In genomic region chr4:139769355-139769754, GRCh38 we compare ENCODE assay signal across 29 cellular contexts.
"Had no signal": no experiment of that assay in that cellular context is flagged by ENCODE, and none has a peak within 500 bp of the region (broad histone marks: within the 10 kb centered on the region; RNA-seq: fewer than 3 reads in every experiment).

No MANE protein-coding gene starts in this region.

- DNase-seq: activated CD4-positive, alpha-beta memory T cell treated with anti-CD3 and anti-CD28 coated beads for 36 hours; activated CD4-positive, alpha-beta T cell treated with anti-CD3 and anti-CD28 coated beads for 36 hours; activated CD4-positive, CD25-positive, alpha-beta regulatory T cell; activated CD4-positive, CD25-positive, alpha-beta regulatory T cell treated with anti-CD3 and anti-CD28 coated beads, Interleukin-2, amount 50 U/mL, for 72 hours; activated CD8-positive, alpha-beta memory T cell treated with anti-CD3 and anti-CD28 coated beads, Interleukin-2, amount 10 ng/mL, durations not matched to agents 7 days and 5 days; activated CD8-positive, alpha-beta memory T cell treated with anti-CD3 and anti-CD28 coated beads, Interleukin-2, amount 50 U/mL, for 4 hours; activated CD8-positive, alpha-beta T cell treated with anti-CD3 and anti-CD28 coated beads, Interleukin-2, amount 10 ng/mL, durations not matched to agents 7 days and 5 days; activated effector memory CD4-positive, alpha-beta T cell treated with anti-CD3 and anti-CD28 coated beads, Interleukin-2, amount 50 U/mL, for 16 hours; activated naive CD4-positive, alpha-beta T cell treated with anti-CD3 and anti-CD28 coated beads for 36 hours; activated naive CD8-positive, alpha-beta T cell treated with anti-CD3 and anti-CD28 coated beads for 36 hours; activated naive CD8-positive, alpha-beta T cell treated with anti-CD3 and anti-CD28 coated beads, Interleukin-2, amount 50 U/mL, for 24 hours; activated T-cell treated with anti-CD3 and anti-CD28 coated beads, Interleukin-2, amount 50 U/mL, for 1 hour; activated T-cell treated with anti-CD3 and anti-CD28 coated beads, Interleukin-2, amount 50 U/mL, for 48 hours; amygdala; aorta; body of pancreas; caudate nucleus; cortex of kidney; dermis blood vessel endothelial cell; effector CD4-positive, alpha-beta T cell; effector memory CD8-positive, alpha-beta T cell; foreskin melanocyte had no signal

- H3K27ac Mint-ChIP-seq: activated CD4-positive, alpha-beta memory T cell treated with anti-CD3 and anti-CD28 coated beads for 36 hours; activated CD4-positive, alpha-beta T cell treated with anti-CD3 and anti-CD28 coated beads for 36 hours; activated CD4-positive, alpha-beta T cell treated with anti-CD3 and anti-CD28 coated beads, Interleukin-2, amount 10 ng/mL, durations not matched to agents 24 days and 14 days; activated CD8-positive, alpha-beta memory T cell treated with anti-CD3 and anti-CD28 coated beads, Interleukin-2, amount 10 ng/mL, durations not matched to agents 7 days and 5 days; activated CD8-positive, alpha-beta T cell treated with anti-CD3 and anti-CD28 coated beads, Interleukin-2, amount 10 ng/mL, durations not matched to agents 7 days and 5 days; activated naive CD4-positive, alpha-beta T cell treated with anti-CD3 and anti-CD28 coated beads for 36 hours; activated naive CD4-positive, alpha-beta T cell treated with anti-CD3 and anti-CD28 coated beads, Interleukin-2, amount 50 U/mL, for 24 hours; activated naive CD8-positive, alpha-beta T cell treated with anti-CD3 and anti-CD28 coated beads for 36 hours; activated naive CD8-positive, alpha-beta T cell treated with anti-CD3 and anti-CD28 coated beads, Interleukin-2, amount 50 U/mL, for 24 hours; activated T-helper 1 cell treated with anti-CD3 and anti-CD28 coated beads, Interleukin-12 subunit alpha, Interleukin-12 subunit beta, Interleukin-2, Interleukin-4 antibody, amounts not matched to agents 30 ng/mL and 10 ng/mL and 1 ng/mL, durations not matched to agents 14 hours and 24 hours and 36 hours; activated T-helper 2 cell treated with anti-CD3 and anti-CD28 coated beads, Interferon-gamma antibody, Interleukin-2, Interleukin-4, amounts not matched to agents 10 μg/mL and 5 μg/mL and 100 μg/mL, durations not matched to agents 14 hours and 24 hours and 36 hours; effector memory CD8-positive, alpha-beta T cell had no signal

- H3K36me3 ChIP-seq: adrenal gland, esophagus muscularis mucosa had no signal

- H3K4me3 ChIP-seq: adrenal gland, body of pancreas, esophagus muscularis mucosa had no signal

- H3K4me3 Mint-ChIP-seq: activated CD4-positive, alpha-beta memory T cell treated with anti-CD3 and anti-CD28 coated beads for 36 hours; activated CD4-positive, alpha-beta T cell treated with anti-CD3 and anti-CD28 coated beads for 36 hours; activated CD4-positive, alpha-beta T cell treated with anti-CD3 and anti-CD28 coated beads, Interleukin-2, amount 10 ng/mL, durations not matched to agents 24 days and 14 days; activated CD8-positive, alpha-beta memory T cell treated with anti-CD3 and anti-CD28 coated beads, Interleukin-2, amount 10 ng/mL, durations not matched to agents 7 days and 5 days; activated CD8-positive, alpha-beta T cell treated with anti-CD3 and anti-CD28 coated beads, Interleukin-2, amount 10 ng/mL, durations not matched to agents 7 days and 5 days; activated naive CD4-positive, alpha-beta T cell treated with anti-CD3 and anti-CD28 coated beads for 36 hours; activated naive CD4-positive, alpha-beta T cell treated with anti-CD3 and anti-CD28 coated beads, Interleukin-2, amount 50 U/mL, for 24 hours; activated naive CD8-positive, alpha-beta T cell treated with anti-CD3 and anti-CD28 coated beads for 36 hours; activated naive CD8-positive, alpha-beta T cell treated with anti-CD3 and anti-CD28 coated beads, Interleukin-2, amount 50 U/mL, for 24 hours; activated T-helper 1 cell treated with anti-CD3 and anti-CD28 coated beads, Interleukin-12 subunit alpha, Interleukin-12 subunit beta, Interleukin-2, Interleukin-4 antibody, amounts not matched to agents 30 ng/mL and 10 ng/mL and 1 ng/mL, durations not matched to agents 14 hours and 24 hours and 36 hours; effector memory CD8-positive, alpha-beta T cell had no signal

- H3K27ac ChIP-seq: adrenal gland, body of pancreas, esophagus muscularis mucosa had no signal

- H3K27me3 ChIP-seq: adrenal gland, body of pancreas, esophagus muscularis mucosa had no signal

- H3K9me3 ChIP-seq: adrenal gland, body of pancreas, esophagus muscularis mucosa had no signal

- FAIRE-seq: colon had no signal

- H3K9me3 Mint-ChIP-seq: activated CD4-positive, alpha-beta memory T cell treated with anti-CD3 and anti-CD28 coated beads for 36 hours; activated CD4-positive, alpha-beta T cell treated with anti-CD3 and anti-CD28 coated beads, Interleukin-2, amount 10 ng/mL, durations not matched to agents 24 days and 14 days; activated naive CD4-positive, alpha-beta T cell treated with anti-CD3 and anti-CD28 coated beads for 36 hours; activated naive CD4-positive, alpha-beta T cell treated with anti-CD3 and anti-CD28 coated beads, Interleukin-2, amount 50 U/mL, for 24 hours; activated naive CD8-positive, alpha-beta T cell treated with anti-CD3 and anti-CD28 coated beads for 36 hours; activated naive CD8-positive, alpha-beta T cell treated with anti-CD3 and anti-CD28 coated beads, Interleukin-2, amount 50 U/mL, for 24 hours; activated T-helper 1 cell treated with anti-CD3 and anti-CD28 coated beads, Interleukin-12 subunit alpha, Interleukin-12 subunit beta, Interleukin-2, Interleukin-4 antibody, amounts not matched to agents 30 ng/mL and 10 ng/mL and 1 ng/mL, durations not matched to agents 14 hours and 24 hours and 36 hours; activated T-helper 2 cell treated with anti-CD3 and anti-CD28 coated beads, Interferon-gamma antibody, Interleukin-2, Interleukin-4, amounts not matched to agents 10 μg/mL and 5 μg/mL and 100 μg/mL, durations not matched to agents 14 hours and 24 hours and 36 hours; effector memory CD8-positive, alpha-beta T cell had no signal

- H3K36me3 Mint-ChIP-seq: activated CD4-positive, alpha-beta memory T cell treated with anti-CD3 and anti-CD28 coated beads for 36 hours; activated CD8-positive, alpha-beta memory T cell treated with anti-CD3 and anti-CD28 coated beads, Interleukin-2, amount 10 ng/mL, durations not matched to agents 7 days and 5 days; activated naive CD4-positive, alpha-beta T cell treated with anti-CD3 and anti-CD28 coated beads, Interleukin-2, amount 50 U/mL, for 24 hours; activated naive CD8-positive, alpha-beta T cell treated with anti-CD3 and anti-CD28 coated beads for 36 hours had no signal

- H3K4me1 ChIP-seq: body of pancreas had no signal

- H3K27me3 Mint-ChIP-seq: activated CD4-positive, alpha-beta memory T cell treated with anti-CD3 and anti-CD28 coated beads for 36 hours; activated CD4-positive, alpha-beta T cell treated with anti-CD3 and anti-CD28 coated beads for 36 hours; activated CD4-positive, alpha-beta T cell treated with anti-CD3 and anti-CD28 coated beads, Interleukin-2, amount 10 ng/mL, durations not matched to agents 24 days and 14 days; activated naive CD4-positive, alpha-beta T cell treated with anti-CD3 and anti-CD28 coated beads, Interleukin-2, amount 50 U/mL, for 24 hours; activated naive CD8-positive, alpha-beta T cell treated with anti-CD3 and anti-CD28 coated beads for 36 hours; activated naive CD8-positive, alpha-beta T cell treated with anti-CD3 and anti-CD28 coated beads, Interleukin-2, amount 50 U/mL, for 24 hours had no signal

- H3K4me1 Mint-ChIP-seq: activated CD4-positive, alpha-beta T cell treated with anti-CD3 and anti-CD28 coated beads for 36 hours; activated CD4-positive, alpha-beta T cell treated with anti-CD3 and anti-CD28 coated beads, Interleukin-2, amount 10 ng/mL, durations not matched to agents 24 days and 14 days; activated CD8-positive, alpha-beta memory T cell treated with anti-CD3 and anti-CD28 coated beads, Interleukin-2, amount 10 ng/mL, durations not matched to agents 7 days and 5 days; activated naive CD4-positive, alpha-beta T cell treated with anti-CD3 and anti-CD28 coated beads, Interleukin-2, amount 50 U/mL, for 24 hours; activated naive CD8-positive, alpha-beta T cell treated with anti-CD3 and anti-CD28 coated beads for 36 hours; activated naive CD8-positive, alpha-beta T cell treated with anti-CD3 and anti-CD28 coated beads, Interleukin-2, amount 50 U/mL, for 24 hours had no signal
